ENCODE assay signal across 1 cellular context in the genomic region with DNA sequence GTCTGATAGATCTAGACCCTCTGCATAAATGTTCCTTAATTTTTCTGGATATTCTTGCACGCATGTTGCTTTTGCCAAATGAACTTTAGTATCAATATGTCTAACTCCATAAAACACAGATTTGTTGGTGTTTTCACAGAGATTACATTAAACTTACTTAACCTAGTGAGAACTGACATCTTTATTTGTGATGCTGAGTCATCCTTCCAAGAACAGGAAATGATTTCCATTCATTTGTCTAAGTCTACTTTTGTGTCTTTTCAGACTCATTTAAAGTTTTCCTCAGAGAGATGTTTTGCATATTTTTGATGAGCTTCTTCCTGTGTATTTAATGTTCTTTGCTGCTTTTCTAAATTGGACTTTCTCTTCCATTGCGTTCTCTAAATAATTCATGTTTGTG.
A peak's percentile ranks its signal among the peaks of the same experiment; 100 is the strongest.
TF ChIP-seq lines count a peak whose summit lies in the region.

No MANE protein-coding gene starts in this region.

TF ChIP-seq in K562, 482 proteins besides CTCF, POLR2A, EP300 and RAD21 (continued from another document):
- TF ChIP-seq, protein P1, sequence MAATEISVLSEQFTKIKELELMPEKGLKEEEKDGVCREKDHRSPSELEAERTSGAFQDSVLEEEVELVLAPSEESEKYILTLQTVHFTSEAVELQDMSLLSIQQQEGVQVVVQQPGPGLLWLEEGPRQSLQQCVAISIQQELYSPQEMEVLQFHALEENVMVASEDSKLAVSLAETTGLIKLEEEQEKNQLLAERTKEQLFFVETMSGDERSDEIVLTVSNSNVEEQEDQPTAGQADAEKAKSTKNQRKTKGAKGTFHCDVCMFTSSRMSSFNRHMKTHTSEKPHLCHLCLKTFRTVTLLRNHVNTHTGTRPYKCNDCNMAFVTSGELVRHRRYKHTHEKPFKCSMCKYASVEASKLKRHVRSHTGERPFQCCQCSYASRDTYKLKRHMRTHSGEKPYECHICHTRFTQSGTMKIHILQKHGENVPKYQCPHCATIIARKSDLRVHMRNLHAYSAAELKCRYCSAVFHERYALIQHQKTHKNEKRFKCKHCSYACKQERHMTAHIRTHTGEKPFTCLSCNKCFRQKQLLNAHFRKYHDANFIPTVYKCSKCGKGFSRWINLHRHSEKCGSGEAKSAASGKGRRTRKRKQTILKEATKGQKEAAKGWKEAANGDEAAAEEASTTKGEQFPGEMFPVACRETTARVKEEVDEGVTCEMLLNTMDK (IDR thresholded peaks at IDR 0.05; ENCODE audit: borderline replicate concordance, insufficient read depth, low read depth, low read length, poor library complexity, severe bottlenecking) = no peak
- TF ChIP-seq PTTG1 (tag; IDR thresholded peaks at IDR 0.05; ENCODE audit: low read depth) (no peak), ARID1B (IDR thresholded peaks at IDR 0.05) (0 out of 2 replicates have a peak, but pooled peaks have one; percentile 21), FOXA3 (CRISPR knock-in tag; conservative IDR thresholded peaks at IDR 0.05 in 1 of 2, IDR thresholded peaks at IDR 0.05 in 1 of 2) (no peak)
- TF ChIP-seq, protein P2, sequence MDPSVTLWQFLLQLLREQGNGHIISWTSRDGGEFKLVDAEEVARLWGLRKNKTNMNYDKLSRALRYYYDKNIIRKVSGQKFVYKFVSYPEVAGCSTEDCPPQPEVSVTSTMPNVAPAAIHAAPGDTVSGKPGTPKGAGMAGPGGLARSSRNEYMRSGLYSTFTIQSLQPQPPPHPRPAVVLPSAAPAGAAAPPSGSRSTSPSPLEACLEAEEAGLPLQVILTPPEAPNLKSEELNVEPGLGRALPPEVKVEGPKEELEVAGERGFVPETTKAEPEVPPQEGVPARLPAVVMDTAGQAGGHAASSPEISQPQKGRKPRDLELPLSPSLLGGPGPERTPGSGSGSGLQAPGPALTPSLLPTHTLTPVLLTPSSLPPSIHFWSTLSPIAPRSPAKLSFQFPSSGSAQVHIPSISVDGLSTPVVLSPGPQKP (CRISPR knock-in tag; IDR thresholded peaks at IDR 0.05) = no peak
